In the genomic region with DNA sequence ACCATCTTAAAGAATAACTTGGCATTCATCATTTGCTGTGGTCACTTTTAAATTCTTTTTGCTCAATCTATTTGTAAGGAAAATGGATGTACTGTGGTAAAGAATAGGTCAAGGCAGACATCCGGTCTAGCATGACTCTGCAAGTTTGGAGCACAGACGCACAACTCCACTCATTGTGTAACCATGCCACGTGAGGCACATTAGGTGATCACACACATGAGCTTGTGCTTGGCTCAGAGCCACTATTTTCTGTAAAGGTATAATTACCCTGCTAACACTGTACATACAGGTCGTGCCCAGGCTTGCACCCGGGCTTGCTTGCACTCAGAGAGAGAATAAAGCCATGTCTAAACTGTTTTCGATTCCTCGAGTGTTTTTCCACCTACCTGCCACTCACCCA, we compare ENCODE assay signal across 16 cellular contexts.
DNase-seq lines count a peak whose midpoint lies in the region; ATAC-seq, FAIRE-seq and TF ChIP-seq lines count a peak whose summit lies in the region.
"Had no signal": no experiment of that assay in that cellular context is flagged by ENCODE, and none has a peak within 500 bp of the region (broad histone marks: within the 10 kb centered on the region; RNA-seq: fewer than 3 reads in every experiment).

No MANE protein-coding gene starts in this region.

- H3K4ac ChIP-seq in H1 (replicated peaks; ENCODE audit: insufficient read length, low read depth, low read length) = no peak overlapping the region

- H2BK12ac ChIP-seq in H1 (ENCODE audit: low read depth, low read length) = no peak overlapping the region

- peak; percentile 24 for FAIRE-seq in H1 (lab: Jason Lieb, UNC)
- FAIRE-seq: GM18507 had no signal

- H3K27me3 ChIP-seq in H1 (replicated peaks in 1 of 4; ENCODE audit: control insufficient read depth in 3 of 4, extremely low read depth in 1 of 4, insufficient read depth in 3 of 4, low read length in 3 of 4) = peaks cover 0 to 2% (median 0%) of the 10 kb centered on the region in 4 experiments; a peak in 1 of 7 replicates
- H3K27me3 ChIP-seq: BLaER1 had no signal

- H4K5ac ChIP-seq in H1 (ENCODE audit: insufficient read length, low read depth, low read length) = no peak overlapping the region

- H3K23ac ChIP-seq in H1 (ENCODE audit: insufficient read length) = no peak overlapping the region

- H2BK20ac ChIP-seq in H1 (ENCODE audit: low read length) = no peak overlapping the region

- H2BK5ac ChIP-seq in H1 (ENCODE audit: low read depth, low read length) = no peak overlapping the region

- no peak overlapping the region for H2BK120ac ChIP-seq in H1 (replicated peaks; ENCODE audit: low read depth, low read length)

- DNase-seq in COR-L47 (lab: John Stamatoyannopoulos, UW) (peak; percentile 59), HT1080 (ENCODE audit: low read depth) (peak; percentile 18), NCI-H69 (lab: John Stamatoyannopoulos, UW) (peak; percentile 91), H1 (ENCODE audit: low read depth in 1 of 2, low spot score in 2 of 2) (no peak), Right ventricle myocardium superior (no peak), amygdala (lab: John Stamatoyannopoulos, UW) (no peak), GOT3 (lab: John Stamatoyannopoulos, UW) (no peak)
- DNase-seq: activated CD4-positive, CD25-positive, alpha-beta regulatory T cell treated with anti-CD3 and anti-CD28 coated beads, Interleukin-2, amount 50 U/mL, for 72 hours; DND-41; H9; midbrain; NCI-H187; T-helper 9 cell had no signal

- no peak overlapping the region for H3K14ac ChIP-seq in H1 (ENCODE audit: insufficient read length)

- H3K36me3 ChIP-seq in H1 (ENCODE audit: control insufficient read depth in 2 of 4, insufficient read depth in 4 of 4, low read length in 3 of 4) = no peaks in the 10 kb centered on the region
- H3K36me3 ChIP-seq: BLaER1 had no signal

- no peak for TF ChIP-seq RAD21 in H1 (IDR thresholded peaks at IDR 0.05 in 1 of 2, conservative IDR thresholded peaks at IDR 0.05 in 1 of 2; ENCODE audit: low read depth in 2 of 2, low read length in 2 of 2)

- H4K8ac ChIP-seq in H1 (ENCODE audit: extremely low read depth, insufficient read depth, low read length) = no peak overlapping the region

- no peaks in the 10 kb centered on the region for H3K79me2 ChIP-seq in H1 (ENCODE audit: control insufficient read depth in 1 of 2, insufficient read depth in 2 of 2, low read length in 2 of 2)

- no peak overlapping the region for H2AK5ac ChIP-seq in H1 (ENCODE audit: low read depth, low read length)

- H3K79me1 ChIP-seq in H1 (ENCODE audit: low read depth, low read length) = no peaks in the 10 kb centered on the region

- peak overlapping the region; percentile 8; the same call in 1 of the 2 replicates for H2AFZ ChIP-seq in H1 (ENCODE audit: low read length)

- no peaks in the 10 kb centered on the region for H3K4me1 ChIP-seq in H1 (replicated peaks in 1 of 4; ENCODE audit: control insufficient read depth in 3 of 4, insufficient read depth in 4 of 4, low read length in 3 of 4)
- H3K4me1 ChIP-seq: BLaER1 had no signal

- TF ChIP-seq EP300 in H1 (IDR thresholded peaks at IDR 0.05; ENCODE audit: borderline replicate concordance in 1 of 2, low read depth in 2 of 2, low read length in 2 of 2) = no peak

- H4K20me1 ChIP-seq in H1 (replicated peaks in 1 of 2; ENCODE audit: control insufficient read depth in 1 of 2, insufficient read depth in 2 of 2, low read length in 2 of 2) = no peaks in the 10 kb centered on the region
- H4K20me1 ChIP-seq: BLaER1 had no signal

- H3K23me2 ChIP-seq in H1 (ENCODE audit: low read depth, low read length) = no peaks in the 10 kb centered on the region

- 91% methylated on average over 7 of the region's 7 CpGs; no CpG with 5 or more reads in 1 of the 2 experiments for WGBS in H1 (ENCODE audit: extremely low coverage in 1 of 2, insufficient coverage in 1 of 2, insufficient read length in 1 of 2, insufficient replicate concordance in 2 of 2, low coverage in 1 of 2, low lambda C conversion rate in 2 of 2, missing lambda C conversion rate in 1 of 2), 2 experiments

- TF ChIP-seq CTCF in H1 (IDR thresholded peaks at IDR 0.05; ENCODE audit: control extremely low read depth in 1 of 3, insufficient read depth in 1 of 3, low read depth in 1 of 3, low read length in 3 of 3) = no peak

- intact Hi-C loops in Right ventricle myocardium superior (cut with DNase I) = no loop called here

- no peak overlapping the region for H3K56ac ChIP-seq in H1 (replicated peaks; ENCODE audit: insufficient read length, low read depth, low read length)

- no peak overlapping the region for H3K27ac ChIP-seq in H1 (ENCODE audit: low read depth, low read length)
- H3K27ac ChIP-seq: BLaER1 had no signal

- 0 out of 4 replicates have a peak, but pooled peaks cover 0 to 3% of the 10 kb centered on the region in 2 experiments for H3K9me3 ChIP-seq in H1 (ENCODE audit: insufficient read depth in 2 of 2, low read depth in 1 of 2, low read length in 1 of 2)
- H3K9me3 ChIP-seq: BLaER1 had no signal

- no peak overlapping the region for H2BK15ac ChIP-seq in H1 (ENCODE audit: low read length)

- H3K4me2 ChIP-seq in H1 (ENCODE audit: insufficient read depth in 1 of 2, low read depth in 2 of 2, low read length in 2 of 2) = no peak overlapping the region
- H3K4me2 ChIP-seq: BLaER1 had no signal

- no peak for TF ChIP-seq POLR2A in H1 (IDR thresholded peaks at IDR 0.05; ENCODE audit: control extremely low read depth in 1 of 2, low read depth in 2 of 2, low read length in 2 of 2)

- CTCF ChIA-PET in H1 (lab: Charles Lee; ENCODE audit: partially characterized antibody) = interaction anchor here (1.0 kb wide), 1 partner anchor 11 kb away, joined by 3 read pairs; no protein-coding TSS in a partner anchor

- H3K9ac ChIP-seq in H1 (replicated peaks in 1 of 4; ENCODE audit: extremely low read depth in 1 of 4, low read depth in 3 of 4, low read length in 3 of 4) = no peak overlapping the region
- H3K9ac ChIP-seq: BLaER1 had no signal

- ATAC-seq in Right ventricle myocardium superior (ENCODE audit: poor library complexity) = no peak
- ATAC-seq: activated T-helper 17 cell treated with anti-CD3 and anti-CD28 coated beads, Interleukin-2, amount 50 U/mL, for 72 hours had no signal

- H3K4me3 ChIP-seq in H1 (ENCODE audit: extremely low read depth in 1 of 4, insufficient read depth in 2 of 4, low read depth in 3 of 4, low read length in 4 of 4) = no peak overlapping the region
- H3K4me3 ChIP-seq: BLaER1 had no signal

- no peak overlapping the region for H4K91ac ChIP-seq in H1 (replicated peaks; ENCODE audit: insufficient read length, low read length)

- no peak overlapping the region for H3K18ac ChIP-seq in H1 (ENCODE audit: extremely low read depth, low read length)

- POLR2A ChIA-PET in H1 (lab: Charles Lee; ENCODE audit: partially characterized antibody) = no interaction called here

TF ChIP-seq in H1, 55 proteins besides CTCF, POLR2A, EP300 and RAD21:
- TF ChIP-seq TBP (IDR thresholded peaks at IDR 0.05; ENCODE audit: low read depth, low read length) (no peak), CEBPB (IDR thresholded peaks at IDR 0.05; ENCODE audit: low read depth, low read length) (no peak), GTF2F1 (IDR thresholded peaks at IDR 0.05; ENCODE audit: borderline replicate concordance, low read depth, low read length) (no peak), CHD2 (IDR thresholded peaks at IDR 0.05; ENCODE audit: low read length) (no peak), CBX5 (IDR thresholded peaks at IDR 0.05; ENCODE audit: low read depth, low read length) (no peak), EZH2 (IDR thresholded peaks at IDR 0.05; ENCODE audit: low read depth, low read length, severe bottlenecking) (no peak), SIX5 (IDR thresholded peaks at IDR 0.05; ENCODE audit: low read depth, low read length) (no peak), JUND (IDR thresholded peaks at IDR 0.05; ENCODE audit: low read length) (no peak)
- TF ChIP-seq, protein P1, sequence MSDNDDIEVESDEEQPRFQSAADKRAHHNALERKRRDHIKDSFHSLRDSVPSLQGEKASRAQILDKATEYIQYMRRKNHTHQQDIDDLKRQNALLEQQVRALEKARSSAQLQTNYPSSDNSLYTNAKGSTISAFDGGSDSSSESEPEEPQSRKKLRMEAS (IDR thresholded peaks at IDR 0.05) = no peak
TF ChIP-seq in H1: peak in this region for 0.

Comparison
In these comparisons a context has a peak if more than half of its experiments do, and no peak if none do; other contexts are left out.
1. DNase-seq: peak in COR-L47 (single experiment), HT1080 (single experiment) and NCI-H69 (single experiment); none in H1 (0 of 2), Right ventricle myocardium superior (single experiment), amygdala (0 of 56) and GOT3 (single experiment).